In the genomic region with DNA sequence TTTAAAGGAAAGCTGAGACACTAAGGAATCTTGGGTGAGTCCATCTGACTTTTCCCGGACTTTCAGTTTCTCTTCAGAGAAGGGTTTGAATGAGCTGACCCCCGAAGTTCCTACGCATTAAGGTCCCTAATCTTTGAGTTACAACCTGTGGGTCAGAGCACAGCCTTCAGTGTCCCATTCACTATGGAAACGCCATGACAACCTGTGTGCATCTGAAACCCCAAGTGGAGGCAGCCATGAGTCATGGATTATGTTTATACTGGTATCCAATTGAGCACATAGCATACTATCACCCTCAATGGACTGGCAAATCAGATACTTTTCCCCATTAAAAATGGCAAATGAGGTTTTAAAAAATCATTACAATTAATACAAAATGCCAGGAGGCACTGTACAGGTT, we compare ENCODE assay signal across 1 cellular context.
TF ChIP-seq lines count a peak whose summit lies in the region.

No MANE protein-coding gene starts in this region.

TF ChIP-seq in GM23338, 12 proteins besides CTCF, POLR2A, EP300 and RAD21:
- TF ChIP-seq, protein P1, sequence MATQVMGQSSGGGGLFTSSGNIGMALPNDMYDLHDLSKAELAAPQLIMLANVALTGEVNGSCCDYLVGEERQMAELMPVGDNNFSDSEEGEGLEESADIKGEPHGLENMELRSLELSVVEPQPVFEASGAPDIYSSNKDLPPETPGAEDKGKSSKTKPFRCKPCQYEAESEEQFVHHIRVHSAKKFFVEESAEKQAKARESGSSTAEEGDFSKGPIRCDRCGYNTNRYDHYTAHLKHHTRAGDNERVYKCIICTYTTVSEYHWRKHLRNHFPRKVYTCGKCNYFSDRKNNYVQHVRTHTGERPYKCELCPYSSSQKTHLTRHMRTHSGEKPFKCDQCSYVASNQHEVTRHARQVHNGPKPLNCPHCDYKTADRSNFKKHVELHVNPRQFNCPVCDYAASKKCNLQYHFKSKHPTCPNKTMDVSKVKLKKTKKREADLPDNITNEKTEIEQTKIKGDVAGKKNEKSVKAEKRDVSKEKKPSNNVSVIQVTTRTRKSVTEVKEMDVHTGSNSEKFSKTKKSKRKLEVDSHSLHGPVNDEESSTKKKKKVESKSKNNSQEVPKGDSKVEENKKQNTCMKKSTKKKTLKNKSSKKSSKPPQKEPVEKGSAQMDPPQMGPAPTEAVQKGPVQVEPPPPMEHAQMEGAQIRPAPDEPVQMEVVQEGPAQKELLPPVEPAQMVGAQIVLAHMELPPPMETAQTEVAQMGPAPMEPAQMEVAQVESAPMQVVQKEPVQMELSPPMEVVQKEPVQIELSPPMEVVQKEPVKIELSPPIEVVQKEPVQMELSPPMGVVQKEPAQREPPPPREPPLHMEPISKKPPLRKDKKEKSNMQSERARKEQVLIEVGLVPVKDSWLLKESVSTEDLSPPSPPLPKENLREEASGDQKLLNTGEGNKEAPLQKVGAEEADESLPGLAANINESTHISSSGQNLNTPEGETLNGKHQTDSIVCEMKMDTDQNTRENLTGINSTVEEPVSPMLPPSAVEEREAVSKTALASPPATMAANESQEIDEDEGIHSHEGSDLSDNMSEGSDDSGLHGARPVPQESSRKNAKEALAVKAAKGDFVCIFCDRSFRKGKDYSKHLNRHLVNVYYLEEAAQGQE (IDR thresholded peaks at IDR 0.05; ENCODE audit: unreplicated experiment): no peak
- TF ChIP-seq, protein P2, sequence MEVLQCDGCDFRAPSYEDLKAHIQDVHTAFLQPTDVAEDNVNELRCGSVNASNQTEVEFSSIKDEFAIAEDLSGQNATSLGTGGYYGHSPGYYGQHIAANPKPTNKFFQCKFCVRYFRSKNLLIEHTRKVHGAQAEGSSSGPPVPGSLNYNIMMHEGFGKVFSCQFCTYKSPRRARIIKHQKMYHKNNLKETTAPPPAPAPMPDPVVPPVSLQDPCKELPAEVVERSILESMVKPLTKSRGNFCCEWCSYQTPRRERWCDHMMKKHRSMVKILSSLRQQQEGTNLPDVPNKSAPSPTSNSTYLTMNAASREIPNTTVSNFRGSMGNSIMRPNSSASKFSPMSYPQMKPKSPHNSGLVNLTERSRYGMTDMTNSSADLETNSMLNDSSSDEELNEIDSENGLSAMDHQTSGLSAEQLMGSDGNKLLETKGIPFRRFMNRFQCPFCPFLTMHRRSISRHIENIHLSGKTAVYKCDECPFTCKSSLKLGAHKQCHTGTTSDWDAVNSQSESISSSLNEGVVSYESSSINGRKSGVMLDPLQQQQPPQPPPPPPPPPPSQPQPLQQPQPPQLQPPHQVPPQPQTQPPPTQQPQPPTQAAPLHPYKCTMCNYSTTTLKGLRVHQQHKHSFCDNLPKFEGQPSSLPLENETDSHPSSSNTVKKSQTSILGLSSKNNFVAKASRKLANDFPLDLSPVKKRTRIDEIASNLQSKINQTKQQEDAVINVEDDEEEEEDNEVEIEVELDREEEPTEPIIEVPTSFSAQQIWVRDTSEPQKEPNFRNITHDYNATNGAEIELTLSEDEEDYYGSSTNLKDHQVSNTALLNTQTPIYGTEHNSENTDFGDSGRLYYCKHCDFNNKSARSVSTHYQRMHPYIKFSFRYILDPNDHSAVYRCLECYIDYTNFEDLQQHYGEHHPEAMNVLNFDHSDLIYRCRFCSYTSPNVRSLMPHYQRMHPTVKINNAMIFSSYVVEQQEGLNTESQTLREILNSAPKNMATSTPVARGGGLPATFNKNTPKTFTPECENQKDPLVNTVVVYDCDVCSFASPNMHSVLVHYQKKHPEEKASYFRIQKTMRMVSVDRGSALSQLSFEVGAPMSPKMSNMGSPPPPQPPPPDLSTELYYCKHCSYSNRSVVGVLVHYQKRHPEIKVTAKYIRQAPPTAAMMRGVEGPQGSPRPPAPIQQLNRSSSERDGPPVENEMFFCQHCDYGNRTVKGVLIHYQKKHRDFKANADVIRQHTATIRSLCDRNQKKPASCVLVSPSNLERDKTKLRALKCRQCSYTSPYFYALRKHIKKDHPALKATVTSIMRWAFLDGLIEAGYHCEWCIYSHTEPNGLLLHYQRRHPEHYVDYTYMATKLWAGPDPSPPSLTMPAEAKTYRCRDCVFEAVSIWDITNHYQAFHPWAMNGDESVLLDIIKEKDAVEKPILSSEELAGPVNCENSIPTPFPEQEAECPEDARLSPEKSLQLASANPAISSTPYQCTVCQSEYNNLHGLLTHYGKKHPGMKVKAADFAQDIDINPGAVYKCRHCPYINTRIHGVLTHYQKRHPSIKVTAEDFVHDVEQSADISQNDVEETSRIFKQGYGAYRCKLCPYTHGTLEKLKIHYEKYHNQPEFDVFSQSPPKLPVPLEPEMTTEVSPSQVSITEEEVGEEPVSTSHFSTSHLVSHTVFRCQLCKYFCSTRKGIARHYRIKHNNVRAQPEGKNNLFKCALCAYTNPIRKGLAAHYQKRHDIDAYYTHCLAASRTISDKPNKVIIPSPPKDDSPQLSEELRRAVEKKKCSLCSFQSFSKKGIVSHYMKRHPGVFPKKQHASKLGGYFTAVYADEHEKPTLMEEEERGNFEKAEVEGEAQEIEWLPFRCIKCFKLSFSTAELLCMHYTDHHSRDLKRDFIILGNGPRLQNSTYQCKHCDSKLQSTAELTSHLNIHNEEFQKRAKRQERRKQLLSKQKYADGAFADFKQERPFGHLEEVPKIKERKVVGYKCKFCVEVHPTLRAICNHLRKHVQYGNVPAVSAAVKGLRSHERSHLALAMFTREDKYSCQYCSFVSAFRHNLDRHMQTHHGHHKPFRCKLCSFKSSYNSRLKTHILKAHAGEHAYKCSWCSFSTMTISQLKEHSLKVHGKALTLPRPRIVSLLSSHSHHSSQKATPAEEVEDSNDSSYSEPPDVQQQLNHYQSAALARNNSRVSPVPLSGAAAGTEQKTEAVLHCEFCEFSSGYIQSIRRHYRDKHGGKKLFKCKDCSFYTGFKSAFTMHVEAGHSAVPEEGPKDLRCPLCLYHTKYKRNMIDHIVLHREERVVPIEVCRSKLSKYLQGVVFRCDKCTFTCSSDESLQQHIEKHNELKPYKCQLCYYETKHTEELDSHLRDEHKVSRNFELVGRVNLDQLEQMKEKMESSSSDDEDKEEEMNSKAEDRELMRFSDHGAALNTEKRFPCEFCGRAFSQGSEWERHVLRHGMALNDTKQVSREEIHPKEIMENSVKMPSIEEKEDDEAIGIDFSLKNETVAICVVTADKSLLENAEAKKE (CRISPR knock-in tag; IDR thresholded peaks at IDR 0.05): no peak
- no peak for TF ChIP-seq ZNF114 (CRISPR knock-in tag; IDR thresholded peaks at IDR 0.05)
- TF ChIP-seq CREB1 (CRISPR knock-in tag; IDR thresholded peaks at IDR 0.05; ENCODE audit: low read depth): no peak
- no peak for TF ChIP-seq EZH2phosphoT487 (IDR thresholded peaks at IDR 0.05; ENCODE audit: unreplicated experiment)
